Comparison of ENCODE assay signal across 2 cellular contexts in the genomic region with DNA sequence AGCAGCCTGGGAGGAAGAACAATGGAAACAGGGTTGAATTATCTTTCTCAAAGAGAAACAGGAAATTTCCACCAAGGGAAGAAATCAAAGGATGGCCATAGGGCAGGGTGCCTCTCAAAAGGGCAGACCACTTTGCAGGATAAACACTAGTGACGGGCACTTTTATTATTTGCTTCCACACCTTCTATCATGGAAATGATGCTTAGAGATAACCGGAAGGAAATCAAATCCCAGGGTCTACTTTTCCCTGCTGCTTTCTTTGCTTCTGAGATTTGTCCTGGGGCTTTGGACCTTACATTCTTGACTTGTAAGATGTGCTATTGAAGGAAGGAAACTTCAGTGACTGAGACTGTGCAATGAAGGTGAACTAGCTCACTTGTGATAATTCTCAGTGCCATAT.
TF ChIP-seq lines count a peak whose summit lies in the region.

No MANE protein-coding gene starts in this region.

TF ChIP-seq in endothelial cell of umbilical vein, 7 proteins besides CTCF, POLR2A, EP300 and RAD21 (continued from another document):
- no peak for TF ChIP-seq FOS (IDR thresholded peaks at IDR 0.05; ENCODE audit: borderline replicate concordance, insufficient read depth, low read length)
TF ChIP-seq in endothelial cell of umbilical vein: peak in this region for 0.

TF ChIP-seq in HEK293T, 16 proteins besides CTCF, POLR2A, EP300 and RAD21:
- TF ChIP-seq, protein P1, sequence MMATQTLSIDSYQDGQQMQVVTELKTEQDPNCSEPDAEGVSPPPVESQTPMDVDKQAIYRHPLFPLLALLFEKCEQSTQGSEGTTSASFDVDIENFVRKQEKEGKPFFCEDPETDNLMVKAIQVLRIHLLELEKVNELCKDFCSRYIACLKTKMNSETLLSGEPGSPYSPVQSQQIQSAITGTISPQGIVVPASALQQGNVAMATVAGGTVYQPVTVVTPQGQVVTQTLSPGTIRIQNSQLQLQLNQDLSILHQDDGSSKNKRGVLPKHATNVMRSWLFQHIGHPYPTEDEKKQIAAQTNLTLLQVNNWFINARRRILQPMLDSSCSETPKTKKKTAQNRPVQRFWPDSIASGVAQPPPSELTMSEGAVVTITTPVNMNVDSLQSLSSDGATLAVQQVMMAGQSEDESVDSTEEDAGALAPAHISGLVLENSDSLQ (IDR thresholded peaks at IDR 0.05), result no peak
- TF ChIP-seq CTBP1 (IDR thresholded peaks at IDR 0.05; ENCODE audit: borderline replicate concordance) (no peak), SP1 (IDR thresholded peaks at IDR 0.05) (no peak)
TF ChIP-seq in HEK293T: peak in this region for 0.
